In the genomic region with DNA sequence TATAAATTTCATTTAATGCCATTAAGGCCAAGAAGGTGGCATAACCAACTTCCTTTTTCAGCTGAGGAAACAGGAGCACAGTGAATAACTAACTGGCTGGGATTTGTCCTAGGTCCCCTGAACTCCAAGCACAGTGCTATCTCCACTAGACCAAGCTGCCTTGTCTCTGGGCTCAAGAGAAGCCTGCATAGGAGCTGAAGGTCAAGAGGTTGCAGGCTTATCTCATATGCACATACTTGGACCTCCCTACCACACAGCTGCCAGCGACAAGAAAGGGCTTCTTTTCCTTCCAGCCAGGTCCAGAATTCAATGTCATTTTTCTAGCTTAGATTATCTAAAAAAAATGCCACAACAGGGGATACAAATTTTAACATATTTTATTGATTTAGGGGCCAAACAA, we compare ENCODE assay signal across 1 cellular context.
A peak's percentile ranks its signal among the peaks of the same experiment; 100 is the strongest.
TF ChIP-seq lines count a peak whose summit lies in the region.

No MANE protein-coding gene starts in this region.

TF ChIP-seq in K562, 482 proteins besides CTCF, POLR2A, EP300 and RAD21 (continued from another document and continues in another):
- TF ChIP-seq, protein P1, sequence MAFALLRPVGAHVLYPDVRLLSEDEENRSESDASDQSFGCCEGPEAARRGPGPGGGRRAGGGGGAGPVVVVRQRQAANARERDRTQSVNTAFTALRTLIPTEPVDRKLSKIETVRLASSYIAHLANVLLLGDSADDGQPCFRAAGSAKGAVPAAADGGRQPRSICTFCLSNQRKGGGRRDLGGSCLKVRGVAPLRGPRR (CRISPR knock-in tag; IDR thresholded peaks at IDR 0.05), result no peak
- TF ChIP-seq, protein P2, sequence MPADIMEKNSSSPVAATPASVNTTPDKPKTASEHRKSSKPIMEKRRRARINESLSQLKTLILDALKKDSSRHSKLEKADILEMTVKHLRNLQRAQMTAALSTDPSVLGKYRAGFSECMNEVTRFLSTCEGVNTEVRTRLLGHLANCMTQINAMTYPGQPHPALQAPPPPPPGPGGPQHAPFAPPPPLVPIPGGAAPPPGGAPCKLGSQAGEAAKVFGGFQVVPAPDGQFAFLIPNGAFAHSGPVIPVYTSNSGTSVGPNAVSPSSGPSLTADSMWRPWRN (IDR thresholded peaks at IDR 0.05; ENCODE audit: low read depth), result no peak
- TF ChIP-seq HSF4 (CRISPR knock-in tag; IDR thresholded peaks at IDR 0.05; ENCODE audit: borderline replicate concordance) (no peak), CBX1 (IDR thresholded peaks at IDR 0.05; ENCODE audit: low read depth) (no peak), ARID2 (IDR thresholded peaks at IDR 0.05) (no peak), C11orf30 (IDR thresholded peaks at IDR 0.05; ENCODE audit: low read depth) (no peak), SMARCC2 (IDR thresholded peaks at IDR 0.05; ENCODE audit: low read depth) (peak; percentile 80; the same call in 1 of the 2 replicates), BMI1 (IDR thresholded peaks at IDR 0.05; ENCODE audit: low read length) (no peak), FOXA1 (IDR thresholded peaks at IDR 0.05; ENCODE audit: borderline replicate concordance) (no peak), SAFB2 (IDR thresholded peaks at IDR 0.05; ENCODE audit: borderline replicate concordance, low read depth, low read length, severe bottlenecking) (no peak), SRSF1 (IDR thresholded peaks at IDR 0.05; ENCODE audit: low read depth, low read length) (no peak), ELF1 (tag; IDR thresholded peaks at IDR 0.05) (no peak), ARHGAP35 (IDR thresholded peaks at IDR 0.05; ENCODE audit: partially characterized antibody) (no peak), KDM5B (IDR thresholded peaks at IDR 0.05; ENCODE audit: insufficient replicate concordance, low read depth, low read length) (no peak), ZNF23 (CRISPR knock-in tag; IDR thresholded peaks at IDR 0.05) (no peak), CBFB (CRISPR knock-in tag; IDR thresholded peaks at IDR 0.05) (no peak), NFRKB (IDR thresholded peaks at IDR 0.05; ENCODE audit: low read depth) (no peak), ZNF561 (CRISPR knock-in tag; conservative IDR thresholded peaks at IDR 0.05) (no peak), ZNF408 (CRISPR knock-in tag; IDR thresholded peaks at IDR 0.05; ENCODE audit: low read depth) (no peak), ETV5 (CRISPR knock-in tag; IDR thresholded peaks at IDR 0.05; ENCODE audit: low read depth) (no peak), MYBL2 (IDR thresholded peaks at IDR 0.05; ENCODE audit: low read depth) (no peak), MYBL2 (CRISPR knock-in tag; IDR thresholded peaks at IDR 0.05; ENCODE audit: borderline replicate concordance) (no peak), HIVEP1 (CRISPR knock-in tag; IDR thresholded peaks at IDR 0.05) (no peak), KLF16 (IDR thresholded peaks at IDR 0.05) (peak; percentile 92), SREBF2 (CRISPR knock-in tag; IDR thresholded peaks at IDR 0.05) (no peak), SNRNP70 (optimal IDR thresholded peaks at IDR 0.05; ENCODE audit: low read depth, low read length) (no peak), MCM7 (IDR thresholded peaks at IDR 0.05) (no peak), L3MBTL2 (IDR thresholded peaks at IDR 0.05) (peak; percentile 35; the same call in 1 of the 2 replicates), ZFP30 (CRISPR knock-in tag; IDR thresholded peaks at IDR 0.05; ENCODE audit: borderline replicate concordance) (no peak), U2AF1 (optimal IDR thresholded peaks at IDR 0.05; ENCODE audit: low read depth, low read length) (no peak), ZNF384 (IDR thresholded peaks at IDR 0.05; ENCODE audit: low read depth, low read length) (peak; percentile 60), FIP1L1 (IDR thresholded peaks at IDR 0.05; ENCODE audit: low read depth, low read length, poor library complexity, severe bottlenecking) (no peak), TCF7L2 (IDR thresholded peaks at IDR 0.05; ENCODE audit: low read depth, low read length) (no peak), NR3C1 (CRISPR knock-in tag; IDR thresholded peaks at IDR 0.05) (no peak), ZNF77 (CRISPR knock-in tag; IDR thresholded peaks at IDR 0.05) (no peak), ZBTB8A (IDR thresholded peaks at IDR 0.05; ENCODE audit: partially characterized antibody) (no peak)
- TF ChIP-seq, protein P3, sequence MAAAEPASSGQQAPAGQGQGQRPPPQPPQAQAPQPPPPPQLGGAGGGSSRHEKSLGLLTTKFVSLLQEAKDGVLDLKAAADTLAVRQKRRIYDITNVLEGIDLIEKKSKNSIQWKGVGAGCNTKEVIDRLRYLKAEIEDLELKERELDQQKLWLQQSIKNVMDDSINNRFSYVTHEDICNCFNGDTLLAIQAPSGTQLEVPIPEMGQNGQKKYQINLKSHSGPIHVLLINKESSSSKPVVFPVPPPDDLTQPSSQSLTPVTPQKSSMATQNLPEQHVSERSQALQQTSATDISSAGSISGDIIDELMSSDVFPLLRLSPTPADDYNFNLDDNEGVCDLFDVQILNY (CRISPR knock-in tag; IDR thresholded peaks at IDR 0.05), result 0 out of 2 replicates have a peak, but pooled peaks have one; percentile 40
- TF ChIP-seq, protein P4, sequence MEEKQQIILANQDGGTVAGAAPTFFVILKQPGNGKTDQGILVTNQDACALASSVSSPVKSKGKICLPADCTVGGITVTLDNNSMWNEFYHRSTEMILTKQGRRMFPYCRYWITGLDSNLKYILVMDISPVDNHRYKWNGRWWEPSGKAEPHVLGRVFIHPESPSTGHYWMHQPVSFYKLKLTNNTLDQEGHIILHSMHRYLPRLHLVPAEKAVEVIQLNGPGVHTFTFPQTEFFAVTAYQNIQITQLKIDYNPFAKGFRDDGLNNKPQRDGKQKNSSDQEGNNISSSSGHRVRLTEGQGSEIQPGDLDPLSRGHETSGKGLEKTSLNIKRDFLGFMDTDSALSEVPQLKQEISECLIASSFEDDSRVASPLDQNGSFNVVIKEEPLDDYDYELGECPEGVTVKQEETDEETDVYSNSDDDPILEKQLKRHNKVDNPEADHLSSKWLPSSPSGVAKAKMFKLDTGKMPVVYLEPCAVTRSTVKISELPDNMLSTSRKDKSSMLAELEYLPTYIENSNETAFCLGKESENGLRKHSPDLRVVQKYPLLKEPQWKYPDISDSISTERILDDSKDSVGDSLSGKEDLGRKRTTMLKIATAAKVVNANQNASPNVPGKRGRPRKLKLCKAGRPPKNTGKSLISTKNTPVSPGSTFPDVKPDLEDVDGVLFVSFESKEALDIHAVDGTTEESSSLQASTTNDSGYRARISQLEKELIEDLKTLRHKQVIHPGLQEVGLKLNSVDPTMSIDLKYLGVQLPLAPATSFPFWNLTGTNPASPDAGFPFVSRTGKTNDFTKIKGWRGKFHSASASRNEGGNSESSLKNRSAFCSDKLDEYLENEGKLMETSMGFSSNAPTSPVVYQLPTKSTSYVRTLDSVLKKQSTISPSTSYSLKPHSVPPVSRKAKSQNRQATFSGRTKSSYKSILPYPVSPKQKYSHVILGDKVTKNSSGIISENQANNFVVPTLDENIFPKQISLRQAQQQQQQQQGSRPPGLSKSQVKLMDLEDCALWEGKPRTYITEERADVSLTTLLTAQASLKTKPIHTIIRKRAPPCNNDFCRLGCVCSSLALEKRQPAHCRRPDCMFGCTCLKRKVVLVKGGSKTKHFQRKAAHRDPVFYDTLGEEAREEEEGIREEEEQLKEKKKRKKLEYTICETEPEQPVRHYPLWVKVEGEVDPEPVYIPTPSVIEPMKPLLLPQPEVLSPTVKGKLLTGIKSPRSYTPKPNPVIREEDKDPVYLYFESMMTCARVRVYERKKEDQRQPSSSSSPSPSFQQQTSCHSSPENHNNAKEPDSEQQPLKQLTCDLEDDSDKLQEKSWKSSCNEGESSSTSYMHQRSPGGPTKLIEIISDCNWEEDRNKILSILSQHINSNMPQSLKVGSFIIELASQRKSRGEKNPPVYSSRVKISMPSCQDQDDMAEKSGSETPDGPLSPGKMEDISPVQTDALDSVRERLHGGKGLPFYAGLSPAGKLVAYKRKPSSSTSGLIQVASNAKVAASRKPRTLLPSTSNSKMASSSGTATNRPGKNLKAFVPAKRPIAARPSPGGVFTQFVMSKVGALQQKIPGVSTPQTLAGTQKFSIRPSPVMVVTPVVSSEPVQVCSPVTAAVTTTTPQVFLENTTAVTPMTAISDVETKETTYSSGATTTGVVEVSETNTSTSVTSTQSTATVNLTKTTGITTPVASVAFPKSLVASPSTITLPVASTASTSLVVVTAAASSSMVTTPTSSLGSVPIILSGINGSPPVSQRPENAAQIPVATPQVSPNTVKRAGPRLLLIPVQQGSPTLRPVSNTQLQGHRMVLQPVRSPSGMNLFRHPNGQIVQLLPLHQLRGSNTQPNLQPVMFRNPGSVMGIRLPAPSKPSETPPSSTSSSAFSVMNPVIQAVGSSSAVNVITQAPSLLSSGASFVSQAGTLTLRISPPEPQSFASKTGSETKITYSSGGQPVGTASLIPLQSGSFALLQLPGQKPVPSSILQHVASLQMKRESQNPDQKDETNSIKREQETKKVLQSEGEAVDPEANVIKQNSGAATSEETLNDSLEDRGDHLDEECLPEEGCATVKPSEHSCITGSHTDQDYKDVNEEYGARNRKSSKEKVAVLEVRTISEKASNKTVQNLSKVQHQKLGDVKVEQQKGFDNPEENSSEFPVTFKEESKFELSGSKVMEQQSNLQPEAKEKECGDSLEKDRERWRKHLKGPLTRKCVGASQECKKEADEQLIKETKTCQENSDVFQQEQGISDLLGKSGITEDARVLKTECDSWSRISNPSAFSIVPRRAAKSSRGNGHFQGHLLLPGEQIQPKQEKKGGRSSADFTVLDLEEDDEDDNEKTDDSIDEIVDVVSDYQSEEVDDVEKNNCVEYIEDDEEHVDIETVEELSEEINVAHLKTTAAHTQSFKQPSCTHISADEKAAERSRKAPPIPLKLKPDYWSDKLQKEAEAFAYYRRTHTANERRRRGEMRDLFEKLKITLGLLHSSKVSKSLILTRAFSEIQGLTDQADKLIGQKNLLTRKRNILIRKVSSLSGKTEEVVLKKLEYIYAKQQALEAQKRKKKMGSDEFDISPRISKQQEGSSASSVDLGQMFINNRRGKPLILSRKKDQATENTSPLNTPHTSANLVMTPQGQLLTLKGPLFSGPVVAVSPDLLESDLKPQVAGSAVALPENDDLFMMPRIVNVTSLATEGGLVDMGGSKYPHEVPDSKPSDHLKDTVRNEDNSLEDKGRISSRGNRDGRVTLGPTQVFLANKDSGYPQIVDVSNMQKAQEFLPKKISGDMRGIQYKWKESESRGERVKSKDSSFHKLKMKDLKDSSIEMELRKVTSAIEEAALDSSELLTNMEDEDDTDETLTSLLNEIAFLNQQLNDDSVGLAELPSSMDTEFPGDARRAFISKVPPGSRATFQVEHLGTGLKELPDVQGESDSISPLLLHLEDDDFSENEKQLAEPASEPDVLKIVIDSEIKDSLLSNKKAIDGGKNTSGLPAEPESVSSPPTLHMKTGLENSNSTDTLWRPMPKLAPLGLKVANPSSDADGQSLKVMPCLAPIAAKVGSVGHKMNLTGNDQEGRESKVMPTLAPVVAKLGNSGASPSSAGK (IDR thresholded peaks at IDR 0.05), result no peak
- TF ChIP-seq, protein P5, sequence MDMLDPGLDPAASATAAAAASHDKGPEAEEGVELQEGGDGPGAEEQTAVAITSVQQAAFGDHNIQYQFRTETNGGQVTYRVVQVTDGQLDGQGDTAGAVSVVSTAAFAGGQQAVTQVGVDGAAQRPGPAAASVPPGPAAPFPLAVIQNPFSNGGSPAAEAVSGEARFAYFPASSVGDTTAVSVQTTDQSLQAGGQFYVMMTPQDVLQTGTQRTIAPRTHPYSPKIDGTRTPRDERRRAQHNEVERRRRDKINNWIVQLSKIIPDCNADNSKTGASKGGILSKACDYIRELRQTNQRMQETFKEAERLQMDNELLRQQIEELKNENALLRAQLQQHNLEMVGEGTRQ (CRISPR knock-in tag; IDR thresholded peaks at IDR 0.05), result no peak
- TF ChIP-seq, protein P6, sequence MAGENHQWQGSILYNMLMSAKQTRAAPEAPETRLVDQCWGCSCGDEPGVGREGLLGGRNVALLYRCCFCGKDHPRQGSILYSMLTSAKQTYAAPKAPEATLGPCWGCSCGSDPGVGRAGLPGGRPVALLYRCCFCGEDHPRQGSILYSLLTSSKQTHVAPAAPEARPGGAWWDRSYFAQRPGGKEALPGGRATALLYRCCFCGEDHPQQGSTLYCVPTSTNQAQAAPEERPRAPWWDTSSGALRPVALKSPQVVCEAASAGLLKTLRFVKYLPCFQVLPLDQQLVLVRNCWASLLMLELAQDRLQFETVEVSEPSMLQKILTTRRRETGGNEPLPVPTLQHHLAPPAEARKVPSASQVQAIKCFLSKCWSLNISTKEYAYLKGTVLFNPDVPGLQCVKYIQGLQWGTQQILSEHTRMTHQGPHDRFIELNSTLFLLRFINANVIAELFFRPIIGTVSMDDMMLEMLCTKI (IDR thresholded peaks at IDR 0.05; ENCODE audit: partially characterized antibody), result no peak
- TF ChIP-seq, protein P7, sequence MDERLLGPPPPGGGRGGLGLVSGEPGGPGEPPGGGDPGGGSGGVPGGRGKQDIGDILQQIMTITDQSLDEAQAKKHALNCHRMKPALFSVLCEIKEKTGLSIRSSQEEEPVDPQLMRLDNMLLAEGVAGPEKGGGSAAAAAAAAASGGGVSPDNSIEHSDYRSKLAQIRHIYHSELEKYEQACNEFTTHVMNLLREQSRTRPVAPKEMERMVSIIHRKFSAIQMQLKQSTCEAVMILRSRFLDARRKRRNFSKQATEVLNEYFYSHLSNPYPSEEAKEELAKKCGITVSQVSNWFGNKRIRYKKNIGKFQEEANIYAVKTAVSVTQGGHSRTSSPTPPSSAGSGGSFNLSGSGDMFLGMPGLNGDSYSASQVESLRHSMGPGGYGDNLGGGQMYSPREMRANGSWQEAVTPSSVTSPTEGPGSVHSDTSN (CRISPR knock-in tag; IDR thresholded peaks at IDR 0.05; ENCODE audit: low read depth), result no peak
- TF ChIP-seq, protein P7 (tag; conservative IDR thresholded peaks at IDR 0.05; ENCODE audit: low read depth), result peak; percentile 42; the same call in 1 of the 2 replicates
